ENCODE assay signal across 7 cellular contexts in genomic region chr9:75574569-75574968, GRCh38.
"Had no signal": no experiment of that assay in that cellular context is flagged by ENCODE, and none has a peak within 500 bp of the region (broad histone marks: within the 10 kb centered on the region; RNA-seq: fewer than 3 reads in every experiment).

No MANE protein-coding gene starts in this region.

- H3K4me3 ChIP-seq: GM23248 had no signal

- H3K9ac ChIP-seq: GM23248 had no signal

- FAIRE-seq: H54 had no signal

- DNase-seq: GM23248, GOT3, H9, HCEC 1CT, KG1 had no signal

- H2AFZ ChIP-seq: GM23248 had no signal

- H3K27ac ChIP-seq: GM23248, HL-60 had no signal
